In the genomic region with DNA sequence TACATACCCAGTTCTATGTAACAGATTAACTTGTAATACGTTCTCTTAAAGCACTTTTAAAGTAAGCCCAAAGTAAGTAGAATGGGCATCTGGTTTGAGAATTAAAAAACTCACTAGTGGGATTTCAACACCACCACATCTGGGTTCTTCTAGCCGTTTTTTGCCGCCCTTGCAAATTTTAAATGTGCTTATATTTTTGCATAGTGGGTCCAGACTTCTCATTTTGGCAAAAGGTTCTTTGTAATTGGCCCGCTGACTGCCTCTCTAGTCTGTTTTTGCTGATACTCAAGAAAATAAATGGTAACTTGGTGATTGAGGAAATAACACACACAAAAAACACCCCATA, we compare ENCODE assay signal across 8 cellular contexts. TPM values are rescaled to one million over a fixed set of nuclear protein-coding genes. Genes with fewer than 3 reads are reported as not detected.
DNase-seq lines count a peak whose midpoint lies in the region; ATAC-seq, FAIRE-seq and TF ChIP-seq lines count a peak whose summit lies in the region.

No MANE protein-coding gene starts in this region.

- H3K27me3 Mint-ChIP-seq in activated CD8-positive, alpha-beta memory T cell treated with anti-CD3 and anti-CD28 coated beads, Interleukin-2, amount 10 ng/mL, durations not matched to agents 7 days and 5 days, result no peaks in the 10 kb centered on the region

- no peaks in the 10 kb centered on the region for H3K9me3 ChIP-seq in HepG2 (ENCODE audit: low read length)
- no peaks in the 10 kb centered on the region for H3K9me3 ChIP-seq in tibial artery

- H3K9ac ChIP-seq in HepG2 (ENCODE audit: insufficient read depth, low read depth, low read length), result peak overlapping the region; percentile 91

- peaks cover 13% of the 10 kb centered on the region for H3K36me3 Mint-ChIP-seq in activated CD8-positive, alpha-beta memory T cell treated with anti-CD3 and anti-CD28 coated beads, Interleukin-2, amount 10 ng/mL, durations not matched to agents 7 days and 5 days

- POLR2A ChIA-PET in HepG2 (lab: Yijun Ruan, JAX), result interaction anchor here (0.6 to 1.7 kb wide), 3 partner anchors 11 to 20 kb away, joined by 3 to 81 read pairs (median 3); partner anchors contain the start of gene RIMOC1

- TSS peak; percentile 84 for BruUV-seq in HepG2 (replicated peaks; lab: Mats Ljungman, UMichigan)

- TF ChIP-seq EP300 in HepG2 (IDR thresholded peaks at IDR 0.05; ENCODE audit: low read depth in 2 of 2, low read length in 2 of 2) (no peak), HepG2 (CRISPR knock-in tag; IDR thresholded peaks at IDR 0.05; ENCODE audit: borderline replicate concordance) (no peak)

- H3K36me3 ChIP-seq in HepG2 (replicated peaks in 1 of 2; ENCODE audit: control insufficient read depth in 1 of 2, insufficient read depth in 2 of 2, low read length in 2 of 2) (peaks cover under 1 to 21% of the 10 kb centered on the region in 2 experiments; a peak in 2 of 5 replicates), tibial artery (peaks cover 8 to 27% (median 13%) of the 10 kb centered on the region in 3 donors)

- TF ChIP-seq RAD21 in HepG2 (CRISPR knock-in tag; IDR thresholded peaks at IDR 0.05), result no peak

- TF ChIP-seq CTCF in HepG2 (CRISPR knock-in tag; IDR thresholded peaks at IDR 0.05), result no peak
- no peak for TF ChIP-seq CTCF in tibial artery (IDR thresholded peaks at IDR 0.05)

- H3K27ac ChIP-seq in angular gyrus (ENCODE audit: low read depth, low read length), result peak overlapping the region; percentile 78
- peak overlapping the region; percentile 79 for H3K27ac ChIP-seq in HepG2 (ENCODE audit: extremely low read length, insufficient read depth, low read length)
- peak overlapping the region; percentile 98 to 99 for H3K27ac ChIP-seq in tibial artery

- H3K27me3 ChIP-seq in HepG2 (ENCODE audit: control insufficient read depth in 1 of 2, insufficient read depth in 2 of 2, low read length in 2 of 2) (no peaks in the 10 kb centered on the region; a peak in 1 of 5 replicates), tibial artery (no peaks in the 10 kb centered on the region)

- H3K4me2 ChIP-seq in HepG2 (ENCODE audit: low read depth, low read length), result peak overlapping the region; percentile 91

- CTCF ChIA-PET in activated CD8-positive, alpha-beta memory T cell treated with anti-CD3 and anti-CD28 coated beads, Interleukin-2, amount 10 ng/mL, durations not matched to agents 7 days and 5 days (lab: Charles Lee), result interaction anchor here (1.0 to 2.1 kb wide), 12 partner anchors 12 to 133 kb away, joined by 3 to 8 read pairs (median 6); partner anchors contain the start of gene RIMOC1
- CTCF ChIA-PET in HepG2 (lab: Yijun Ruan, JAX; ENCODE audit: low intra/inter-chr PET ratio, low total read pairs), result interaction anchor here (1.2 kb wide), 1 partner anchor 68 kb away, joined by 3 read pairs; no protein-coding TSS in a partner anchor

- no peak for DNase-seq in activated CD8-positive, alpha-beta memory T cell treated with anti-CD3 and anti-CD28 coated beads, Interleukin-2, amount 10 ng/mL, durations not matched to agents 7 days and 5 days
- DNase-seq in activated CD8-positive, alpha-beta memory T cell treated with anti-CD3 and anti-CD28 coated beads, Interleukin-2, amount 50 U/mL, for 48 hours, result no peak
- DNase-seq in HepG2 (ENCODE audit: low spot score) (no peak), tibial artery (no peak), NOMO-1 (lab: John Stamatoyannopoulos, UW; ENCODE audit: unreplicated experiment in 2 of 2) (no peak), 8988T (no peak), urothelium cell line (ENCODE audit: low spot score) (no peak)

- FAIRE-seq in HepG2 (lab: Jason Lieb, UNC) (no peak), urothelium cell line (lab: Jason Lieb, UNC) (no peak)

- H3K9me3 Mint-ChIP-seq in activated CD8-positive, alpha-beta memory T cell treated with anti-CD3 and anti-CD28 coated beads, Interleukin-2, amount 10 ng/mL, durations not matched to agents 7 days and 5 days (ENCODE audit: low read depth), result no peaks in the 10 kb centered on the region

- ATAC-seq in activated CD8-positive, alpha-beta memory T cell treated with anti-CD3 and anti-CD28 coated beads, Interleukin-2, amount 10 ng/mL, durations not matched to agents 7 days and 5 days, result no peak
- no peak for ATAC-seq in HepG2

- TF ChIP-seq POLR2A in HepG2 (IDR thresholded peaks at IDR 0.05; ENCODE audit: insufficient read depth in 1 of 2, low read depth in 2 of 2, low read length in 2 of 2), result no peak

- WGBS in HepG2 (ENCODE audit: low lambda C conversion rate), result 72% methylated on average over 4 of the region's 4 CpGs

- H3K4me1 ChIP-seq in HepG2 (ENCODE audit: insufficient read depth, low read length) (peaks cover 45% of the 10 kb centered on the region), tibial artery (peaks cover 0 to 12% (median 7%) of the 10 kb centered on the region in 4 donors)

- peaks cover 24% of the 10 kb centered on the region for H3K4me1 Mint-ChIP-seq in activated CD8-positive, alpha-beta memory T cell treated with anti-CD3 and anti-CD28 coated beads, Interleukin-2, amount 10 ng/mL, durations not matched to agents 7 days and 5 days

- H3K4me3 ChIP-seq in HepG2 (replicated peaks in 1 of 3; ENCODE audit: insufficient read depth in 1 of 3, low read depth in 2 of 3, low read length in 3 of 3), result peak overlapping the region; percentile 67 to 91 (median 82)
- peak overlapping the region; percentile 87 to 90 for H3K4me3 ChIP-seq in tibial artery

- H2AFZ ChIP-seq in HepG2 (ENCODE audit: low read length), result peak overlapping the region; percentile 99

- intact Hi-C loops in HepG2 (cut with micrococcal nuclease; ENCODE audit: unreplicated experiment) (loop anchor here (2.0 kb wide), 1 partner anchor 132 kb away; no protein-coding TSS in a partner anchor), tibial artery (cut with DNase I; ENCODE audit: low total_unique reads) (loop anchor here (5.0 kb wide), 1 partner anchor 57 kb away; no protein-coding TSS in a partner anchor)

- peak overlapping the region; percentile 91 for H3K27ac Mint-ChIP-seq in activated CD8-positive, alpha-beta memory T cell treated with anti-CD3 and anti-CD28 coated beads, Interleukin-2, amount 10 ng/mL, durations not matched to agents 7 days and 5 days

- H3K79me2 ChIP-seq in HepG2 (ENCODE audit: insufficient read depth, low read length), result peaks cover 2% of the 10 kb centered on the region

- in situ Hi-C loops in HepG2 (cut with HindIII; ENCODE audit: extremely low pct_ligation_motif_present, low pct_unique_long_range_greater_than_20kb), result no loop called here

- H4K20me1 ChIP-seq in HepG2 (ENCODE audit: insufficient read depth, low read length), result no peaks in the 10 kb centered on the region

- H3K4me3 Mint-ChIP-seq in activated CD8-positive, alpha-beta memory T cell treated with anti-CD3 and anti-CD28 coated beads, Interleukin-2, amount 10 ng/mL, durations not matched to agents 7 days and 5 days, result peak overlapping the region; percentile 68

RNA-seq across cellular contexts. Expression of gene FBXO4, which starts 0.6 kb away (rescaled TPM):
- total RNA-seq in activated CD8-positive, alpha-beta memory T cell treated with anti-CD3 and anti-CD28 coated beads, Interleukin-2, amount 10 ng/mL, durations not matched to agents 7 days and 5 days, result 10 to 100 TPM; 12.7 to 16.0 TPM
- 16.4 and 19.1 TPM in 2 replicates for total RNA-seq in HepG2 (2016; rRNA removed; fragmentation: Illumina TruSeq; extraction: Trizol)
- 7.8 and 8.7 TPM in 2 replicates for total RNA-seq in HepG2 (2016; cell fraction: cytosol; rRNA removed; fragmentation: Illumina TruSeq; extraction: Trizol; ENCODE audit: low read depth)
- total RNA-seq in HepG2 (2016; cell fraction: insoluble cytoplasmic fraction; rRNA removed; fragmentation: Illumina TruSeq; extraction: Trizol), result 16.4 and 21.2 TPM in 2 replicates
- total RNA-seq in HepG2 (2016; cell fraction: membrane; rRNA removed; fragmentation: Illumina TruSeq; extraction: Trizol), result 7.0 and 9.4 TPM in 2 replicates
- total RNA-seq in HepG2 (2016; cell fraction: nucleus; rRNA removed; fragmentation: Illumina TruSeq; extraction: Trizol), result 13.5 and 13.6 TPM in 2 replicates
- polyA plus RNA-seq in HepG2 (2011; rRNA removed), result 3.9 and 5.2 TPM in 2 replicates
- polyA plus RNA-seq in HepG2 (2011; cell fraction: cytosol; rRNA removed), result 1.9 and 3.5 TPM in 2 replicates
- 1.7 and 2.0 TPM in 2 replicates for polyA plus RNA-seq in HepG2 (2011; cell fraction: nucleus; rRNA removed)
- 4.3 and 6.1 TPM in 2 replicates for polyA plus RNA-seq in HepG2 (2012)
- polyA plus RNA-seq in HepG2 (2016; cell fraction: cytosol; fragmentation: Illumina TruSeq; extraction: Trizol; ENCODE audit: low read depth), result 2.4 and 3.0 TPM in 2 replicates
- 15.9 and 21.4 TPM in 2 replicates for polyA plus RNA-seq in HepG2 (2016; cell fraction: insoluble cytoplasmic fraction; fragmentation: Illumina TruSeq; extraction: Trizol; ENCODE audit: low read depth)
- 4.7 and 6.1 TPM in 2 replicates for polyA plus RNA-seq in HepG2 (2016; cell fraction: membrane; fragmentation: Illumina TruSeq; extraction: Trizol; ENCODE audit: low read depth)
- polyA plus RNA-seq in HepG2 (2016; cell fraction: nucleus; fragmentation: Illumina TruSeq; extraction: Trizol; ENCODE audit: insufficient read depth, low read depth), result 11.5 and 14.5 TPM in 2 replicates
- 1.9 and 4.3 TPM in 2 replicates for polyA minus RNA-seq in HepG2 (2011; rRNA and poly(A)+ RNA removed; ENCODE audit: low replicate concordance)
- 1.2 and 2.2 TPM in 2 replicates for polyA minus RNA-seq in HepG2 (2011; cell fraction: cytosol; rRNA and poly(A)+ RNA removed)
- polyA minus RNA-seq in HepG2 (2011; cell fraction: nucleus; rRNA and poly(A)+ RNA removed), result 7.3 and 9.7 TPM in 2 replicates

RNA-seq across cellular contexts. Expression of gene RIMOC1, which starts 20.4 kb away (rescaled TPM):
- total RNA-seq in activated CD8-positive, alpha-beta memory T cell treated with anti-CD3 and anti-CD28 coated beads, Interleukin-2, amount 10 ng/mL, durations not matched to agents 7 days and 5 days, result 10 to 100 TPM; 21.1 to 27.3 TPM
- total RNA-seq in HepG2 (2016; rRNA removed; fragmentation: Illumina TruSeq; extraction: Trizol), result 16.9 and 29.6 TPM in 2 replicates
- total RNA-seq in HepG2 (2016; cell fraction: cytosol; rRNA removed; fragmentation: Illumina TruSeq; extraction: Trizol; ENCODE audit: low read depth), result 2.1 and 3.2 TPM in 2 replicates
- total RNA-seq in HepG2 (2016; cell fraction: insoluble cytoplasmic fraction; rRNA removed; fragmentation: Illumina TruSeq; extraction: Trizol), result 16.3 and 28.2 TPM in 2 replicates
- total RNA-seq in HepG2 (2016; cell fraction: membrane; rRNA removed; fragmentation: Illumina TruSeq; extraction: Trizol), result 8.4 and 10.2 TPM in 2 replicates
- 16.6 and 17.0 TPM in 2 replicates for total RNA-seq in HepG2 (2016; cell fraction: nucleus; rRNA removed; fragmentation: Illumina TruSeq; extraction: Trizol)
- polyA plus RNA-seq in HepG2 (2011; rRNA removed), result 10.7 and 16.3 TPM in 2 replicates
- polyA plus RNA-seq in HepG2 (2011; cell fraction: cytosol; rRNA removed), result 5.3 and 9.7 TPM in 2 replicates
- 4.2 and 7.0 TPM in 2 replicates for polyA plus RNA-seq in HepG2 (2011; cell fraction: nucleus; rRNA removed)
- 4.9 and 6.3 TPM in 2 replicates for polyA plus RNA-seq in HepG2 (2012)
- polyA plus RNA-seq in HepG2 (2016; cell fraction: cytosol; fragmentation: Illumina TruSeq; extraction: Trizol; ENCODE audit: low read depth), result 0.43 and 0.46 TPM in 2 replicates
- 22.9 and 25.4 TPM in 2 replicates for polyA plus RNA-seq in HepG2 (2016; cell fraction: insoluble cytoplasmic fraction; fragmentation: Illumina TruSeq; extraction: Trizol; ENCODE audit: low read depth)
- polyA plus RNA-seq in HepG2 (2016; cell fraction: membrane; fragmentation: Illumina TruSeq; extraction: Trizol; ENCODE audit: low read depth), result 3.7 and 4.4 TPM in 2 replicates
- polyA plus RNA-seq in HepG2 (2016; cell fraction: nucleus; fragmentation: Illumina TruSeq; extraction: Trizol; ENCODE audit: insufficient read depth, low read depth), result 15.6 and 15.8 TPM in 2 replicates
- 14.1 and 35.2 TPM in 2 replicates for polyA minus RNA-seq in HepG2 (2011; rRNA and poly(A)+ RNA removed; ENCODE audit: low replicate concordance)
- 9.8 and 10.4 TPM in 2 replicates for polyA minus RNA-seq in HepG2 (2011; cell fraction: cytosol; rRNA and poly(A)+ RNA removed)
- polyA minus RNA-seq in HepG2 (2011; cell fraction: nucleus; rRNA and poly(A)+ RNA removed), result 12.9 and 17.0 TPM in 2 replicates

RNA-seq across cellular contexts. Expression of gene OXCT1, which starts 54.3 kb away (rescaled TPM):
- total RNA-seq in activated CD8-positive, alpha-beta memory T cell treated with anti-CD3 and anti-CD28 coated beads, Interleukin-2, amount 10 ng/mL, durations not matched to agents 7 days and 5 days, result 10 to 100 TPM; 74.9 to 81.8 TPM
- total RNA-seq in HepG2 (2016; rRNA removed; fragmentation: Illumina TruSeq; extraction: Trizol), result 3.7 and 4.7 TPM in 2 replicates
- 1.0 and 1.4 TPM in 2 replicates for total RNA-seq in HepG2 (2016; cell fraction: cytosol; rRNA removed; fragmentation: Illumina TruSeq; extraction: Trizol; ENCODE audit: low read depth)
- total RNA-seq in HepG2 (2016; cell fraction: insoluble cytoplasmic fraction; rRNA removed; fragmentation: Illumina TruSeq; extraction: Trizol), result 3.9 and 4.1 TPM in 2 replicates
- total RNA-seq in HepG2 (2016; cell fraction: membrane; rRNA removed; fragmentation: Illumina TruSeq; extraction: Trizol), result 1.2 and 1.3 TPM in 2 replicates
- total RNA-seq in HepG2 (2016; cell fraction: nucleus; rRNA removed; fragmentation: Illumina TruSeq; extraction: Trizol), result 3.3 and 3.8 TPM in 2 replicates
- 0.50 and 0.92 TPM in 2 replicates for polyA plus RNA-seq in HepG2 (2011; rRNA removed)
- 0.37 and 0.50 TPM in 2 replicates for polyA plus RNA-seq in HepG2 (2011; cell fraction: cytosol; rRNA removed)
- 0.56 and 0.87 TPM in 2 replicates for polyA plus RNA-seq in HepG2 (2011; cell fraction: nucleus; rRNA removed)
- polyA plus RNA-seq in HepG2 (2012), result 0.79 and 1.3 TPM in 2 replicates
- polyA plus RNA-seq in HepG2 (2016; cell fraction: cytosol; fragmentation: Illumina TruSeq; extraction: Trizol; ENCODE audit: low read depth), result 0.46 and 0.79 TPM in 2 replicates
- 3.2 and 4.3 TPM in 2 replicates for polyA plus RNA-seq in HepG2 (2016; cell fraction: insoluble cytoplasmic fraction; fragmentation: Illumina TruSeq; extraction: Trizol; ENCODE audit: low read depth)
- polyA plus RNA-seq in HepG2 (2016; cell fraction: membrane; fragmentation: Illumina TruSeq; extraction: Trizol; ENCODE audit: low read depth), result 0.55 and 0.74 TPM in 2 replicates
- 3.2 and 5.5 TPM in 2 replicates for polyA plus RNA-seq in HepG2 (2016; cell fraction: nucleus; fragmentation: Illumina TruSeq; extraction: Trizol; ENCODE audit: insufficient read depth, low read depth)
- 0.34 and 26.6 TPM in 2 replicates for polyA minus RNA-seq in HepG2 (2011; rRNA and poly(A)+ RNA removed; ENCODE audit: low replicate concordance)
- 0.89 and 1.1 TPM in 2 replicates for polyA minus RNA-seq in HepG2 (2011; cell fraction: cytosol; rRNA and poly(A)+ RNA removed)
- polyA minus RNA-seq in HepG2 (2011; cell fraction: nucleus; rRNA and poly(A)+ RNA removed), result 2.2 and 3.5 TPM in 2 replicates

Comparison
In these comparisons a context has a peak if more than half of its experiments do, and no peak if none do; other contexts are left out.
1. RNA of gene OXCT1, which starts 54.3 kb away (total RNA-seq): 74.9 to 81.8 TPM in activated CD8-positive, alpha-beta memory T cell treated with anti-CD3 and anti-CD28 coated beads, Interleukin-2, amount 10 ng/mL, durations not matched to agents 7 days and 5 days; 1.0 to 4.7 TPM in HepG2; every median in the first group is over 10 times any median in the second.
2. Peak in every context shown above with its lines, with median percentiles within 50 percentile points of each other: H3K27ac ChIP-seq.